In the genomic region with DNA sequence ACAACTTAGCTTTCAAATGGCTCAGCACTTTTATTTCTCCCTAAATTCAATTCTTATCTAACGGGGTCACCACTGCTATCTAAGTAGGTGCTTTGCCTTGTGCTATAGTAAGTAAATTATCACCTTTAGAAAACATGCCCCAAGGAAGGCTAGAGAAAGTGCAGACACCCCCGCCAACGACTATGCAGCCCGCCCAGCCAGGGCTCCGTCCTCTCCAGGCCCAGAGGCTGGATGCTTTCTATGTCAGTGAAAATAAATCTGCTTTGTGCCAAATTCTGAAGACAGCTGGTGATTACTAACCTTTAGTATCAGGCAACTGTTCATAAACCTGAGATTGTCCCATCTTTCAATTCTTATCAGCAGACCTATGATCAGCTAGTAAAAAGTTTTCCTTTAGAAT, we compare ENCODE assay signal across 16 cellular contexts. TPM values are rescaled to one million over a fixed set of nuclear protein-coding genes. Genes with fewer than 3 reads are reported as not detected.
DNase-seq lines count a peak whose midpoint lies in the region; ATAC-seq and TF ChIP-seq lines count a peak whose summit lies in the region.
"Had no signal": no experiment of that assay in that cellular context is flagged by ENCODE, and none has a peak within 500 bp of the region (broad histone marks: within the 10 kb centered on the region; RNA-seq: fewer than 3 reads in every experiment).

No MANE protein-coding gene starts in this region.

- H3K9me3 ChIP-seq in SK-N-SH = no peaks in the 10 kb centered on the region
- H3K9me3 ChIP-seq in right atrium auricular region = peaks cover 0 to 10% of the 10 kb centered on the region in 2 donors
- H3K9me3 ChIP-seq: Caco-2 had no signal

- POLR2A ChIA-PET in SK-N-SH (lab: Yijun Ruan, JAX) = interaction anchor here (1.1 kb wide), 1 partner anchor 35 kb away, joined by 3 read pairs; a partner anchor contains a TSS

- 44% methylated on average over 5 of the region's 5 CpGs for WGBS in SK-N-SH (ENCODE audit: low lambda C conversion rate)

- H3K27ac ChIP-seq in SK-N-SH (ENCODE audit: low read depth in 2 of 2, low read length in 1 of 2) (no peak overlapping the region; a peak in 1 of 4 replicates), right atrium auricular region (no peak overlapping the region), dorsolateral prefrontal cortex (peak overlapping the region in 40 of 59 donors; percentile 3 to 80 (median 52)), foreskin keratinocyte (no peak overlapping the region)
- H3K27ac ChIP-seq: BLaER1, GM23248 had no signal

- CTCF ChIA-PET in SK-N-SH (lab: Yijun Ruan, JAX) = interaction anchor here (1.1 to 2.3 kb wide), 5 partner anchors 14 to 51 kb away, joined by 3 to 8 read pairs (median 3); a partner anchor contains a TSS

- no peak for TF ChIP-seq CTCF in SK-N-SH (IDR thresholded peaks at IDR 0.05)
- TF ChIP-seq CTCF in right atrium auricular region (IDR thresholded peaks at IDR 0.05) = no peak
- TF ChIP-seq CTCF in dorsolateral prefrontal cortex (IDR thresholded peaks at IDR 0.05 in 54 of 56, conservative IDR thresholded peaks at IDR 0.05 in 2 of 56; ENCODE audit: low read depth in 1 of 56, partially characterized antibody in 56 of 56) = no peak
- TF ChIP-seq CTCF in foreskin keratinocyte (conservative IDR thresholded peaks at IDR 0.05) = no peak

- intact Hi-C loops in left ventricle myocardium superior (cut with micrococcal nuclease) = no loop called here
- intact Hi-C loops in dorsolateral prefrontal cortex (cut with DNase I) = no loop called here

- H3K4me3 ChIP-seq in SK-N-SH (ENCODE audit: low read depth in 2 of 2, low read length in 1 of 2) (no peak overlapping the region), right atrium auricular region (no peak overlapping the region), dorsolateral prefrontal cortex (no peak overlapping the region)
- H3K4me3 ChIP-seq: BLaER1, GM12878, GM23248 had no signal

- H3K9me2 ChIP-seq in SK-N-SH = no peaks in the 10 kb centered on the region

- peak; percentile 41 for DNase-seq in SK-N-SH
- no peak for DNase-seq in left ventricle myocardium superior
- DNase-seq in right atrium auricular region (ENCODE audit: low spot score) = no peak
- no peak for DNase-seq in dorsolateral prefrontal cortex
- DNase-seq in stimulated activated naive CD8-positive, alpha-beta T cell treated with anti-CD3 and anti-CD28 coated beads, Interleukin-15, Interleukin-2, amounts not matched to agents 100 U/mL and 50 U/mL, for 24 hours = no peak
- no peak for DNase-seq in foreskin keratinocyte
- DNase-seq: 8988T; AML-193; Caco-2; CD8-positive, alpha-beta memory T cell; DMS53; GM23248; H9 had no signal

- H3K36me3 ChIP-seq in SK-N-SH (replicated peaks in 1 of 2; ENCODE audit: control insufficient read depth in 1 of 2, insufficient read depth in 2 of 2, low read length in 1 of 2) = no peaks in the 10 kb centered on the region
- no peaks in the 10 kb centered on the region for H3K36me3 ChIP-seq in right atrium auricular region
- H3K36me3 ChIP-seq: BLaER1 had no signal

- no peaks in the 10 kb centered on the region for H3K79me2 ChIP-seq in SK-N-SH (ENCODE audit: insufficient read depth)

- H3K4me1 ChIP-seq in SK-N-SH (ENCODE audit: control insufficient read depth in 1 of 2, insufficient read depth in 2 of 2, low read depth in 1 of 2, low read length in 1 of 2) (peaks cover 0 to 6% of the 10 kb centered on the region in 2 experiments; a peak in 2 of 4 replicates), right atrium auricular region (peaks cover 0 to 9% of the 10 kb centered on the region in 2 donors), foreskin keratinocyte (no peaks in the 10 kb centered on the region)
- H3K4me1 ChIP-seq: BLaER1, Caco-2 had no signal

- no peak overlapping the region for H3K4me2 ChIP-seq in SK-N-SH
- H3K4me2 ChIP-seq: BLaER1 had no signal

- no peak for TF ChIP-seq RAD21 in SK-N-SH (IDR thresholded peaks at IDR 0.05; ENCODE audit: low read length)

- no peaks in the 10 kb centered on the region for H3F3A ChIP-seq in SK-N-SH (replicated peaks; ENCODE audit: insufficient read depth)

- no peak for TF ChIP-seq EP300 in SK-N-SH (IDR thresholded peaks at IDR 0.05; ENCODE audit: borderline replicate concordance in 1 of 2, low read depth in 1 of 2, low read length in 1 of 2)

- H2AFZ ChIP-seq in SK-N-SH (ENCODE audit: low read depth) = no peak overlapping the region

- no peaks in the 10 kb centered on the region for H3K27me3 ChIP-seq in SK-N-SH (ENCODE audit: insufficient read depth)
- H3K27me3 ChIP-seq in right atrium auricular region = no peaks in the 10 kb centered on the region
- H3K27me3 ChIP-seq in dorsolateral prefrontal cortex = no peaks in the 10 kb centered on the region
- H3K27me3 ChIP-seq in foreskin keratinocyte = peaks cover 17% of the 10 kb centered on the region
- H3K27me3 ChIP-seq: BLaER1 had no signal

- no peak overlapping the region for H3K9ac ChIP-seq in SK-N-SH
- H3K9ac ChIP-seq: BLaER1, GM23248 had no signal

- no peaks in the 10 kb centered on the region for H4K20me1 ChIP-seq in SK-N-SH (ENCODE audit: insufficient read depth)
- H4K20me1 ChIP-seq: BLaER1 had no signal

- ATAC-seq in SK-N-SH treated with all-trans-retinoic acid at 6 μM for 48 hours (no peak), left ventricle myocardium superior (peak; percentile 18), foreskin keratinocyte (no peak)
- no peak for ATAC-seq in stimulated activated naive CD8-positive, alpha-beta T cell treated with anti-CD3 and anti-CD28 coated beads, Interleukin-15, Interleukin-2, amounts not matched to agents 100 U/mL and 50 U/mL, for 24 hours
- ATAC-seq: GM12878 had no signal

TF ChIP-seq in SK-N-SH, 30 proteins besides CTCF, POLR2A, EP300 and RAD21:
- peak; percentile 47 for TF ChIP-seq GATA2 (CRISPR knock-in tag; IDR thresholded peaks at IDR 0.05)
- TF ChIP-seq, protein P1, sequence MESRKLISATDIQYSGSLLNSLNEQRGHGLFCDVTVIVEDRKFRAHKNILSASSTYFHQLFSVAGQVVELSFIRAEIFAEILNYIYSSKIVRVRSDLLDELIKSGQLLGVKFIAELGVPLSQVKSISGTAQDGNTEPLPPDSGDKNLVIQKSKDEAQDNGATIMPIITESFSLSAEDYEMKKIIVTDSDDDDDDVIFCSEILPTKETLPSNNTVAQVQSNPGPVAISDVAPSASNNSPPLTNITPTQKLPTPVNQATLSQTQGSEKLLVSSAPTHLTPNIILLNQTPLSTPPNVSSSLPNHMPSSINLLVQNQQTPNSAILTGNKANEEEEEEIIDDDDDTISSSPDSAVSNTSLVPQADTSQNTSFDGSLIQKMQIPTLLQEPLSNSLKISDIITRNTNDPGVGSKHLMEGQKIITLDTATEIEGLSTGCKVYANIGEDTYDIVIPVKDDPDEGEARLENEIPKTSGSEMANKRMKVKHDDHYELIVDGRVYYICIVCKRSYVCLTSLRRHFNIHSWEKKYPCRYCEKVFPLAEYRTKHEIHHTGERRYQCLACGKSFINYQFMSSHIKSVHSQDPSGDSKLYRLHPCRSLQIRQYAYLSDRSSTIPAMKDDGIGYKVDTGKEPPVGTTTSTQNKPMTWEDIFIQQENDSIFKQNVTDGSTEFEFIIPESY (IDR thresholded peaks at IDR 0.05; ENCODE audit: borderline replicate concordance, low read depth) = no peak

TF ChIP-seq in SK-N-SH treated with all-trans-retinoic acid at 6 μM for 48 hours, 23 proteins besides CTCF, POLR2A, EP300 and RAD21:
- TF ChIP-seq ESRRG (CRISPR knock-in tag; IDR thresholded peaks at IDR 0.05) = no peak
- no peak for TF ChIP-seq ZFP30 (CRISPR knock-in tag; IDR thresholded peaks at IDR 0.05)
TF ChIP-seq in SK-N-SH treated with all-trans-retinoic acid at 6 μM for 48 hours: peak in this region for 0.

RNA-seq across cellular contexts. Expression of a gene that starts 14.3 kb away (rescaled TPM):
- polyA plus RNA-seq in SK-N-SH (2012; rRNA removed) = 0.03 and 0.06 TPM in 2 replicates
- 0.04 TPM in 2 replicates for polyA plus RNA-seq in SK-N-SH (2012; cell fraction: cytosol; rRNA removed)
- polyA plus RNA-seq in SK-N-SH (2012; cell fraction: nucleus; rRNA removed) = 0.12 and 0.14 TPM in 2 replicates
- not detected for total RNA-seq in left ventricle myocardium superior
- under 1 TPM in 1 of 2 donors, not detected in 1; 0.11 TPM for total RNA-seq in right atrium auricular region
- 10 to 100 TPM in 119 of 120 experiments, 1 to 10 TPM in 1; 9.2 to 37.7 (median 25.0) TPM for total RNA-seq in dorsolateral prefrontal cortex
- not detected in 2 replicates for total RNA-seq in foreskin keratinocyte
- not detected in 2 replicates for polyA plus RNA-seq in foreskin keratinocyte
- total RNA-seq: GM23248 had no signal
- polyA plus RNA-seq: CD8-positive, alpha-beta memory T cell had no signal

RNA-seq across cellular contexts. Expression of a gene that starts 35.0 kb away (rescaled TPM):
- 20.0 and 20.2 TPM in 2 replicates for polyA plus RNA-seq in SK-N-SH (2012; rRNA removed)
- polyA plus RNA-seq in SK-N-SH (2012; cell fraction: cytosol; rRNA removed) = 23.6 and 29.5 TPM in 2 replicates
- polyA plus RNA-seq in SK-N-SH (2012; cell fraction: nucleus; rRNA removed) = 24.8 and 38.0 TPM in 2 replicates
- total RNA-seq in left ventricle myocardium superior = 24.3 TPM
- total RNA-seq in right atrium auricular region = 10 to 100 TPM; 18.5 to 22.2 TPM
- total RNA-seq in dorsolateral prefrontal cortex = 10 to 100 TPM; 32.5 to 61.2 (median 49.0) TPM
- 29.9 and 31.3 TPM in 2 replicates for total RNA-seq in foreskin keratinocyte
- 22.9 and 25.5 TPM in 2 replicates for polyA plus RNA-seq in foreskin keratinocyte

RNA-seq across cellular contexts. Expression of a gene that starts 35.2 kb away (rescaled TPM):
- polyA plus RNA-seq in SK-N-SH (2012; rRNA removed) (18.0 and 20.8 TPM in 2 replicates), foreskin keratinocyte (45.2 and 47.1 TPM in 2 replicates)
- polyA plus RNA-seq in SK-N-SH (2012; cell fraction: cytosol; rRNA removed) = 24.5 and 33.6 TPM in 2 replicates
- 5.2 and 7.7 TPM in 2 replicates for polyA plus RNA-seq in SK-N-SH (2012; cell fraction: nucleus; rRNA removed)
- total RNA-seq in left ventricle myocardium superior (80.0 TPM), right atrium auricular region (10 to 100 TPM; 12.0 to 19.9 TPM), dorsolateral prefrontal cortex (10 to 100 TPM; 13.5 to 34.9 (median 23.7) TPM), foreskin keratinocyte (31.0 and 33.6 TPM in 2 replicates)

Comparison
In these comparisons a context has a peak if more than half of its experiments do, and no peak if none do; other contexts are left out.
1. H3K27ac ChIP-seq: peak in dorsolateral prefrontal cortex (40 of 59); none in SK-N-SH (0 of 2), right atrium auricular region (0 of 2) and foreskin keratinocyte (single experiment).